Comparison of ENCODE assay signal across 13 cellular contexts in the genomic region with DNA sequence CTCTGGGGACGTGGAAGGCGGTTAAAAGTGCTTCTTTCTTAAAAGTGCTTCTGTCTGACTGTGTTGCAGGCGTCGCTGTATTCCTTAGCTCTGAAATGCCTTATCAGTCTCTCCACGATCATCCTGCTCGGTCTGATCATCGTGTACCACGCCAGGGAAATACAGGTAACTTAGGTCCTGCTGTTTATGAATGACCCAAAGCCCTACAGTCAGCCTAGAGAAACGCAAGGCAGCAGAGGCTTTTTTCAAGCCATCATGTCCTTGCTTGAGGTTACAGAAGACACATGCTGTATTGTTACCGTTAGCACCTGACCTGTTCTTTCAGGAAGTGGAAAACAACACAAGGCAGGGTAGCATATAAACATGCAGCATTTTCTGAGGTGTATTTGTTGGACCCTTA. TPM values are rescaled to one million over a fixed set of nuclear protein-coding genes. Genes with fewer than 3 reads are reported as not detected.
DNase-seq lines count a peak whose midpoint lies in the region; ATAC-seq and TF ChIP-seq lines count a peak whose summit lies in the region.
"Had no signal": no experiment of that assay in that cellular context is flagged by ENCODE, and none has a peak within 500 bp of the region (broad histone marks: within the 10 kb centered on the region; RNA-seq: fewer than 3 reads in every experiment).

No MANE protein-coding gene starts in this region.

- H3K4me3 ChIP-seq in HUES6 (ENCODE audit: low read depth, low read length) = peak overlapping the region; percentile 96
- peak overlapping the region; percentile 79 for H3K4me3 ChIP-seq in ectodermal cell (ENCODE audit: insufficient read depth, low read depth, low read length)
- H3K4me3 ChIP-seq in neural progenitor cell = peak overlapping the region; percentile 97
- H3K4me3 ChIP-seq in MG63 = no peak overlapping the region

- H3K9ac ChIP-seq in HUES6 (ENCODE audit: low read length) (peak overlapping the region; percentile 34), neural progenitor cell (no peak overlapping the region)

- peaks cover 23% of the 10 kb centered on the region for H3K4me1 Mint-ChIP-seq in neural progenitor cell

- H3K4me1 ChIP-seq in HUES6 (ENCODE audit: control insufficient read depth, insufficient read depth, low read length) = peaks cover 5% of the 10 kb centered on the region
- peaks cover 9% of the 10 kb centered on the region for H3K4me1 ChIP-seq in ectodermal cell (ENCODE audit: control insufficient read depth, insufficient read depth, low read length)
- H3K4me1 ChIP-seq in neural progenitor cell = peaks cover 27% of the 10 kb centered on the region

- DNase-seq in ELF-1 (ENCODE audit: low read depth, low spot score) (peak; percentile 16), neural progenitor cell (ENCODE audit: low spot score) (peak; percentile 29), HEK293T (ENCODE audit: extremely low spot score) (no peak), NCI-H2227 treated with DMSO at 0.1 percent for 48 hours (lab: John Stamatoyannopoulos, UW) (no peak), MG63 (no peak)
- DNase-seq: effector memory CD4-positive, alpha-beta T cell; left cardiac atrium; NCI-H2029; SW 1271 had no signal

- CTCF ChIA-PET in HEK293T (lab: Yijun Ruan, JAX) = interaction anchor here (0.6 kb wide), 1 partner anchor 896 kb away, joined by 3 read pairs; no protein-coding TSS in a partner anchor

- H3K27ac ChIP-seq in HUES6 (ENCODE audit: low read depth, low read length) (no peak overlapping the region), ectodermal cell (ENCODE audit: insufficient read depth, low read depth, low read length, poor library complexity, severe bottlenecking) (no peak overlapping the region), neural progenitor cell (no peak overlapping the region)

- H3K27me3 ChIP-seq in HUES6 (ENCODE audit: control insufficient read depth, insufficient read depth, low read length) = peaks cover 26% of the 10 kb centered on the region
- peaks cover 24% of the 10 kb centered on the region for H3K27me3 ChIP-seq in ectodermal cell (ENCODE audit: control insufficient read depth, insufficient read depth, low read length, poor library complexity, severe bottlenecking)
- H3K27me3 ChIP-seq in neural progenitor cell = peaks cover 12% of the 10 kb centered on the region
- H3K27me3 ChIP-seq in MG63 = peaks cover 75% of the 10 kb centered on the region

- 1% methylated on average over 10 of the region's 10 CpGs for WGBS in ectodermal cell, 2 experiments

- TF ChIP-seq CTCF in neural progenitor cell (IDR thresholded peaks at IDR 0.05) = no peak

- H3K27ac Mint-ChIP-seq in neural progenitor cell = no peak overlapping the region
- H3K27ac Mint-ChIP-seq: stimulated activated naive CD8-positive, alpha-beta T cell treated with anti-CD3 and anti-CD28 coated beads, Interleukin-15, Interleukin-2, amounts not matched to agents 100 ng/mL and 50 ng/mL, for 24 hours had no signal

- H3K4me2 ChIP-seq in neural progenitor cell = peak overlapping the region; percentile 93

- peaks cover 3% of the 10 kb centered on the region; the same call in 1 of the 2 replicates for H3K36me3 ChIP-seq in HUES6 (ENCODE audit: control insufficient read depth, insufficient read depth, low read length)
- H3K36me3 ChIP-seq in ectodermal cell (ENCODE audit: control insufficient read depth, insufficient read depth, low read length) = no peaks in the 10 kb centered on the region
- no peaks in the 10 kb centered on the region for H3K36me3 ChIP-seq in neural progenitor cell
- H3K36me3 ChIP-seq in MG63 = no peaks in the 10 kb centered on the region

- H3K79me2 ChIP-seq in neural progenitor cell (ENCODE audit: low read depth) = peaks cover 47% of the 10 kb centered on the region

- peaks cover 22% of the 10 kb centered on the region for H3K27me3 Mint-ChIP-seq in neural progenitor cell (ENCODE audit: insufficient read depth, low read depth)

- H3F3A ChIP-seq in neural progenitor cell (ENCODE audit: low read depth) = peaks cover 45% of the 10 kb centered on the region

- no peaks in the 10 kb centered on the region for H3K36me3 Mint-ChIP-seq in neural progenitor cell

- H3K9me3 Mint-ChIP-seq in neural progenitor cell = no peaks in the 10 kb centered on the region
- H3K9me3 Mint-ChIP-seq: stimulated activated naive CD8-positive, alpha-beta T cell treated with anti-CD3 and anti-CD28 coated beads, Interleukin-15, Interleukin-2, amounts not matched to agents 100 ng/mL and 50 ng/mL, for 24 hours had no signal

- H2AFZ ChIP-seq in neural progenitor cell (replicated peaks) = peak overlapping the region; percentile 94

- H3K9me3 ChIP-seq in HUES6 (ENCODE audit: control insufficient read depth, insufficient read depth, low read depth, low read length) = no peaks in the 10 kb centered on the region
- H3K9me3 ChIP-seq in ectodermal cell (ENCODE audit: control insufficient read depth, low read length) = no peaks in the 10 kb centered on the region
- H3K9me3 ChIP-seq in neural progenitor cell (ENCODE audit: low read depth) = no peaks in the 10 kb centered on the region
- no peaks in the 10 kb centered on the region for H3K9me3 ChIP-seq in MG63

- no peak for ATAC-seq in GM21723 (IDR thresholded peaks at IDR 0.05; ENCODE audit: unreplicated experiment)

- peak overlapping the region; percentile 99 for H3K4me3 Mint-ChIP-seq in neural progenitor cell
- H3K4me3 Mint-ChIP-seq: stimulated activated naive CD8-positive, alpha-beta T cell treated with anti-CD3 and anti-CD28 coated beads, Interleukin-15, Interleukin-2, amounts not matched to agents 100 ng/mL and 50 ng/mL, for 24 hours had no signal

- peaks cover 10% of the 10 kb centered on the region for H4K20me1 ChIP-seq in neural progenitor cell (ENCODE audit: low read depth)

- POLR2A ChIA-PET in HEK293T (lab: Yijun Ruan, JAX) = no interaction called here

TF ChIP-seq in HEK293T, 16 proteins besides CTCF, POLR2A, EP300 and RAD21:
- TF ChIP-seq TARDBP (IDR thresholded peaks at IDR 0.05) = no peak
- no peak for TF ChIP-seq LEF1 (IDR thresholded peaks at IDR 0.05; ENCODE audit: borderline replicate concordance)

RNA-seq across cellular contexts. Expression of a gene that starts 2.0 kb away (rescaled TPM):
- 8.6 TPM for polyA plus RNA-seq in ectodermal cell (2013, experiment 1 of 4)
- 8.3 TPM for polyA plus RNA-seq in ectodermal cell (2013, experiment 2 of 4)
- 7.5 TPM for polyA plus RNA-seq in ectodermal cell (2013, experiment 3 of 4)
- polyA plus RNA-seq in ectodermal cell (2013, experiment 4 of 4) = 7.5 TPM
- 5.2 and 6.2 TPM in 2 replicates for total RNA-seq in neural progenitor cell (ENCODE audit: low replicate concordance)
- total RNA-seq in MG63 (2014; rRNA removed; shearing (Covaris generic); ENCODE audit: low replicate concordance) = not detected in 2 replicates

Comparison
In these comparisons a context has a peak if more than half of its experiments do, and no peak if none do; other contexts are left out.
1. DNase-seq: peak in ELF-1 (single experiment) and neural progenitor cell (single experiment); none in HEK293T (single experiment), NCI-H2227 treated with DMSO at 0.1 percent for 48 hours (single experiment) and MG63 (single experiment).